In the genomic region with DNA sequence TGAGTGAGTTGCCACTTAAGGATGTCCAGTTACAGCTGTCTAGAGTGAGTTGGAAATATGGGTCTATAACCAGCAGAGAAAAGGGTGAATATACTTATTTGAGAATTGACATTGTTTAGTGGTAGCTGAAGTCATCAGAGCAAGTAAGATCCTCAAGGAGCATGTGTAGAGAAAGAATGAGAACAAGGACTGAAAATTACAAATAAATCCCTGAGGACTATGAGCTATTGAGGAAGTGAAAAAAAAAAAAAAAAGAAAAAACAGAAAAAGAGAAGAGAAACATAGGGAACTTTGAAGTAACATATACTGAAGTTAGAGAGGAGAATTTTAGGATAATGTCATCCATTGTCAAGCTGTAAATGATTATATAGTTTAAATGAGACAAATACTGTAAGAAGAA, we compare ENCODE assay signal across 32 cellular contexts.
"Had no signal": no experiment of that assay in that cellular context is flagged by ENCODE, and none has a peak within 500 bp of the region (broad histone marks: within the 10 kb centered on the region; RNA-seq: fewer than 3 reads in every experiment).

No MANE protein-coding gene starts in this region.

- H3K27me3 ChIP-seq: ascending aorta, cardiac muscle cell, MG63 had no signal

- H3K36me3 ChIP-seq: ascending aorta, cardiac muscle cell, MG63, WERI-Rb-1 had no signal

- H3K4me3 Mint-ChIP-seq: activated CD4-positive, alpha-beta T cell treated with anti-CD3 and anti-CD28 coated beads, Interleukin-2, amount 10 ng/mL, durations not matched to agents 24 days and 14 days; activated CD8-positive, alpha-beta T cell treated with anti-CD3 and anti-CD28 coated beads for 36 hours; activated naive CD4-positive, alpha-beta T cell treated with anti-CD3 and anti-CD28 coated beads, Interleukin-2, amount 50 U/mL, for 24 hours; activated naive CD8-positive, alpha-beta T cell treated with anti-CD3 and anti-CD28 coated beads, Interleukin-2, amount 10 ng/mL, durations not matched to agents 7 days and 5 days; activated T-cell treated with anti-CD3 and anti-CD28 coated beads, Interleukin-2, amount 50 U/mL, for 72 hours; central memory CD8-positive, alpha-beta T cell had no signal

- H3K27me3 Mint-ChIP-seq: activated CD4-positive, alpha-beta T cell treated with anti-CD3 and anti-CD28 coated beads, Interleukin-2, amount 10 ng/mL, durations not matched to agents 24 days and 14 days; activated naive CD8-positive, alpha-beta T cell treated with anti-CD3 and anti-CD28 coated beads, Interleukin-2, amount 10 ng/mL, durations not matched to agents 7 days and 5 days; central memory CD8-positive, alpha-beta T cell had no signal

- ATAC-seq: activated CD8-positive, alpha-beta T cell treated with anti-CD3 and anti-CD28 coated beads for 36 hours; activated T-cell treated with anti-CD3 and anti-CD28 coated beads, Interleukin-2, amount 50 U/mL, for 72 hours had no signal

- H3K4me1 ChIP-seq: ascending aorta had no signal

- H3K36me3 Mint-ChIP-seq: activated naive CD4-positive, alpha-beta T cell treated with anti-CD3 and anti-CD28 coated beads, Interleukin-2, amount 50 U/mL, for 24 hours; activated naive CD8-positive, alpha-beta T cell treated with anti-CD3 and anti-CD28 coated beads, Interleukin-2, amount 10 ng/mL, durations not matched to agents 7 days and 5 days had no signal

- H3K4me3 ChIP-seq: ascending aorta, cardiac muscle cell, MG63 had no signal

- H3K9me3 Mint-ChIP-seq: activated CD8-positive, alpha-beta T cell treated with anti-CD3 and anti-CD28 coated beads for 36 hours; activated naive CD8-positive, alpha-beta T cell treated with anti-CD3 and anti-CD28 coated beads, Interleukin-2, amount 10 ng/mL, durations not matched to agents 7 days and 5 days; activated T-cell treated with anti-CD3 and anti-CD28 coated beads, Interleukin-2, amount 50 U/mL, for 72 hours; activated T-helper 2 cell treated with anti-CD3 and anti-CD28 coated beads, Interferon-gamma antibody, Interleukin-2, Interleukin-4, amounts not matched to agents 10 μg/mL and 5 μg/mL and 100 μg/mL, durations not matched to agents 14 hours and 24 hours and 36 hours had no signal

- H3K9me3 ChIP-seq: ascending aorta, MG63 had no signal

- H3K27ac ChIP-seq: ascending aorta, cardiac muscle cell, WERI-Rb-1 had no signal

- H3K27ac Mint-ChIP-seq: activated CD4-positive, alpha-beta T cell treated with anti-CD3 and anti-CD28 coated beads, Interleukin-2, amount 10 ng/mL, durations not matched to agents 24 days and 14 days; activated CD8-positive, alpha-beta T cell treated with anti-CD3 and anti-CD28 coated beads for 36 hours; activated naive CD4-positive, alpha-beta T cell treated with anti-CD3 and anti-CD28 coated beads, Interleukin-2, amount 50 U/mL, for 24 hours; activated naive CD8-positive, alpha-beta T cell treated with anti-CD3 and anti-CD28 coated beads, Interleukin-2, amount 10 ng/mL, durations not matched to agents 7 days and 5 days; activated T-helper 2 cell treated with anti-CD3 and anti-CD28 coated beads, Interferon-gamma antibody, Interleukin-2, Interleukin-4, amounts not matched to agents 10 μg/mL and 5 μg/mL and 100 μg/mL, durations not matched to agents 14 hours and 24 hours and 36 hours had no signal

- DNase-seq: activated CD4-positive, alpha-beta T cell treated with anti-CD3 and anti-CD28 coated beads, Interleukin-2, amount 10 ng/mL, durations not matched to agents 24 days and 14 days; activated CD4-positive, alpha-beta T cell treated with anti-CD3 and anti-CD28 coated beads, Interleukin-2, amount 50 U/mL, for 4 hours; activated CD8-positive, alpha-beta T cell treated with anti-CD3 and anti-CD28 coated beads for 36 hours; activated gamma-delta T cell; activated naive CD4-positive, alpha-beta T cell treated with Interleukin-2 at 50 U/mL for 16 hours; activated naive CD8-positive, alpha-beta T cell treated with anti-CD3 and anti-CD28 coated beads, Interleukin-2, amount 10 ng/mL, durations not matched to agents 7 days and 5 days; activated T-cell treated with anti-CD3 and anti-CD28 coated beads, Interleukin-2, amount 50 U/mL, for 1 hour; activated T-cell treated with anti-CD3 and anti-CD28 coated beads, Interleukin-2, amount 50 U/mL, for 72 hours; amygdala; Kasumi-1; KBM-7; MG63; NCI-H1105 treated with DMSO at 0.1 percent for 48 hours; NCI-H1436; NCI-H1694 treated with DMSO at 0.1 percent for 48 hours; NCI-H2029; NCI-H345; NCI-H526; NCI-H748 treated with DMSO at 0.1 percent for 48 hours; NK-92 treated with Interleukin-12 subunit alpha and Interleukin-12 subunit beta, amount 100 ng/mL, for 24 hours; OCI-M1; Right ventricle myocardium superior; SW 1271; T-helper 1 cell; T-helper 2 cell; T-helper 9 cell; WERI-Rb-1 had no signal

- H3K4me1 Mint-ChIP-seq: activated CD4-positive, alpha-beta T cell treated with anti-CD3 and anti-CD28 coated beads, Interleukin-2, amount 10 ng/mL, durations not matched to agents 24 days and 14 days; activated naive CD4-positive, alpha-beta T cell treated with anti-CD3 and anti-CD28 coated beads, Interleukin-2, amount 50 U/mL, for 24 hours; activated naive CD8-positive, alpha-beta T cell treated with anti-CD3 and anti-CD28 coated beads, Interleukin-2, amount 10 ng/mL, durations not matched to agents 7 days and 5 days; central memory CD8-positive, alpha-beta T cell had no signal
